Comparison of ENCODE assay signal across 11 cellular contexts in the genomic region with DNA sequence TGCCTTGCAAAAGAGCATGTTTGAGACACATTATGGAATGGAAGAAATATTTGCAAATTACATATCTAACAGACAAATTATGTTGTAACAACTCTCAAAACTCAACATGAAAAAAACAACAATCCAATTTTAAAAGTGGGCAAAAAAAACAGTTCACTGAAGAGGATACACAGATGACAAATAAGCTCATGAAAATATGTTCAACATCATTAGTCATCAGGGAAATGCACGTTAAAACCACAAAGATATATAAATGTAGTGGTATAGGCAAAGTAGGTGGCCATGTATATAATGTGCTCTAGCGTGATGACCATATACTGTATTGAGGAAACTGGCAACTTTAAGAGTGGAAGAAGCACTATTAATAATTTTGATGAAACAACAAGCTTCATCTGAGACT.
"Had no signal": no experiment of that assay in that cellular context is flagged by ENCODE, and none has a peak within 500 bp of the region (broad histone marks: within the 10 kb centered on the region; RNA-seq: fewer than 3 reads in every experiment).

No MANE protein-coding gene starts in this region.

- H3K9me3 Mint-ChIP-seq: activated CD4-positive, alpha-beta memory T cell treated with anti-CD3 and anti-CD28 coated beads for 36 hours; activated T-cell treated with anti-CD3 and anti-CD28 coated beads, Interleukin-2, amount 50 U/mL, for 72 hours; T-helper 2 cell treated with Interferon-gamma antibody and Interleukin-4, amounts not matched to agents 5 μg/mL and 100 μg/mL, for 36 hours had no signal

- H3K27me3 ChIP-seq: ascending aorta, colonic mucosa, thyroid gland had no signal

- ATAC-seq: activated T-cell treated with anti-CD3 and anti-CD28 coated beads, Interleukin-2, amount 50 U/mL, for 72 hours had no signal

- H3K36me3 ChIP-seq: ascending aorta, colonic mucosa, thyroid gland had no signal

- H3K36me3 Mint-ChIP-seq: activated CD4-positive, alpha-beta memory T cell treated with anti-CD3 and anti-CD28 coated beads for 36 hours had no signal

- H3K9me3 ChIP-seq: ascending aorta, colonic mucosa, thyroid gland had no signal

- H3K4me1 ChIP-seq: colonic mucosa had no signal

- H3K27ac Mint-ChIP-seq: activated CD4-positive, alpha-beta memory T cell treated with anti-CD3 and anti-CD28 coated beads for 36 hours; activated T-cell treated with anti-CD3 and anti-CD28 coated beads, Interleukin-2, amount 50 U/mL, for 72 hours; T-helper 2 cell treated with Interferon-gamma antibody and Interleukin-4, amounts not matched to agents 5 μg/mL and 100 μg/mL, for 36 hours had no signal

- H3K4me3 Mint-ChIP-seq: activated CD4-positive, alpha-beta memory T cell treated with anti-CD3 and anti-CD28 coated beads for 36 hours; activated T-cell treated with anti-CD3 and anti-CD28 coated beads, Interleukin-2, amount 50 U/mL, for 72 hours; neural crest cell; T-helper 2 cell treated with Interferon-gamma antibody and Interleukin-4, amounts not matched to agents 5 μg/mL and 100 μg/mL, for 36 hours had no signal

- H3K27ac ChIP-seq: ascending aorta, colonic mucosa, skin epidermis, thyroid gland had no signal

- DNase-seq: activated CD4-positive, alpha-beta memory T cell treated with anti-CD3 and anti-CD28 coated beads for 36 hours; activated CD4-positive, CD25-positive, alpha-beta regulatory T cell treated with anti-CD3 and anti-CD28 coated beads, Interleukin-2, amount 50 U/mL, for 72 hours; activated T-cell treated with anti-CD3 and anti-CD28 coated beads, Interleukin-2, amount 50 U/mL, for 72 hours; colonic mucosa; effector CD4-positive, alpha-beta T cell; kidney glomerular epithelial cell; thyroid gland had no signal

- H3K4me3 ChIP-seq: ascending aorta, colonic mucosa, skin epidermis, thyroid gland had no signal
